20 cellular contexts compared by ENCODE assay signal in the genomic region with DNA sequence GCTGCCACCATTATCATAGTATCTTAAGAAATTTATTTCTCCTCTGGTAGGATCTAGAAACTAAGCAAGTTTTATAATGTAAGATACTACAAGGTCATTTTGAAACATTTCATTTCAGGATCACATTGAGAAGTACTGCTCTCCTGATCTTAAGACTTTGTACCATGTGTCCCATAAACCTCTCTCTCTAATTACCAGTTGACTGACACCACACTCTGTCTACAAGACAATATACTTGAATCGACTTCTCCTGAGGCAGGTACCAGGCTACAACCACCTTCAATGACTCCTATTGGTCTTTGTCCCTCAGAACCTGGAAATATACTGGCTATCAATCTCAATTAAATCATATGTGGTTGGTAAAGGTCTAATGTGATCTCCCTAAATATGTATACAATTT.
"Had no signal": no experiment of that assay in that cellular context is flagged by ENCODE, and none has a peak within 500 bp of the region (broad histone marks: within the 10 kb centered on the region; RNA-seq: fewer than 3 reads in every experiment).

No MANE protein-coding gene starts in this region.

- DNase-seq: activated CD4-positive, alpha-beta T cell treated with anti-CD3 and anti-CD28 coated beads, Interleukin-2, amount 10 ng/mL, durations not matched to agents 24 days and 14 days; activated CD4-positive, alpha-beta T cell treated with anti-CD3 and anti-CD28 coated beads, Interleukin-2, amount 50 U/mL, for 4 hours; activated CD8-positive, alpha-beta memory T cell treated with anti-CD3 and anti-CD28 coated beads, Interleukin-2, amount 50 U/mL, for 4 hours; activated naive CD4-positive, alpha-beta T cell treated with anti-CD3 and anti-CD28 coated beads, Interleukin-2, amount 10 ng/mL, durations not matched to agents 7 days and 5 days; activated naive CD8-positive, alpha-beta T cell treated with anti-CD3 and anti-CD28 coated beads, Interleukin-2, amount 50 U/mL, for 24 hours; activated T-cell treated with anti-CD3 and anti-CD28 coated beads for 4 hours; activated T-cell treated with anti-CD3 and anti-CD28 coated beads, Interleukin-2, amount 50 U/mL, for 4 hours; anterior cingulate cortex; caudate nucleus; cerebellar nuclear complex; Karpas-422; KBM-7; NCI-H1436 treated with DMSO at 0.1 percent for 48 hours; NCI-H510A; NCI-H526; PC-9; Right ventricle myocardium superior; SJCRH30; T1000; WERI-Rb-1 had no signal

- ATAC-seq: activated naive CD8-positive, alpha-beta T cell treated with anti-CD3 and anti-CD28 coated beads, Interleukin-2, amount 50 U/mL, for 24 hours; activated T-cell treated with anti-CD3 and anti-CD28 coated beads, Interleukin-2, amount 50 U/mL, for 4 hours had no signal
